10 cellular contexts compared by ENCODE assay signal in the genomic region with DNA sequence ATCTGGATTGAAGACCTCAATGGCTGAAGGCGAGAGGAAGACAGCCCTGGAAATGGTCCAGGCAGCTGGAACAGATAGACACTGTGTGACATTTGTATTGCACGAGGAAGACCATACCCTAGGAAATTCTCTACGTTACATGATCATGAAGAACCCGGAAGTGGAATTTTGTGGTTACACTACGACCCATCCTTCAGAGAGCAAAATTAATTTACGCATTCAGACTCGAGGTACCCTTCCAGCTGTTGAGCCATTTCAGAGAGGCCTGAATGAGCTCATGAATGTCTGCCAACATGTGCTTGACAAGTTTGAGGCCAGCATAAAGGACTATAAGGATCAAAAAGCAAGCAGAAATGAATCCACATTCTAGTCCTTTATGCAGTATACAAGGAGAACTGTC. TPM values are rescaled to one million over a fixed set of nuclear protein-coding genes. Genes with fewer than 3 reads are reported as not detected.
A peak's percentile ranks its signal among the peaks of the same experiment; 100 is the strongest.
DNase-seq lines count a peak whose midpoint lies in the region; ATAC-seq and FAIRE-seq lines count a peak whose summit lies in the region.
"Had no signal": no experiment of that assay in that cellular context is flagged by ENCODE, and none has a peak within 500 bp of the region (broad histone marks: within the 10 kb centered on the region; RNA-seq: fewer than 3 reads in every experiment).

No MANE protein-coding gene starts in this region.

- H3K36me3 Mint-ChIP-seq in CD4-positive, CD25-positive, alpha-beta regulatory T cell = peaks cover 31% of the 10 kb centered on the region
- peaks cover 49% of the 10 kb centered on the region for H3K36me3 Mint-ChIP-seq in activated naive CD8-positive, alpha-beta T cell treated with anti-CD3 and anti-CD28 coated beads, Interleukin-2, amount 50 U/mL, for 24 hours (ENCODE audit: low read depth)

- H3K27ac Mint-ChIP-seq in CD4-positive, CD25-positive, alpha-beta regulatory T cell = peak overlapping the region in 1 of 3 donors; percentile 67
- H3K27ac Mint-ChIP-seq in activated naive CD8-positive, alpha-beta T cell treated with anti-CD3 and anti-CD28 coated beads, Interleukin-2, amount 50 U/mL, for 24 hours = peak overlapping the region; percentile 95

- H4K8ac ChIP-seq in mesenchymal stem cell (ENCODE audit: low read length) = no peak overlapping the region

- peak overlapping the region; percentile 89 to 97 (median 95) for H3K4me3 Mint-ChIP-seq in CD4-positive, CD25-positive, alpha-beta regulatory T cell
- H3K4me3 Mint-ChIP-seq in activated naive CD8-positive, alpha-beta T cell treated with anti-CD3 and anti-CD28 coated beads, Interleukin-2, amount 50 U/mL, for 24 hours = peak overlapping the region; percentile 98

- H3K9ac ChIP-seq in HUES6 (ENCODE audit: low read length) = no peak overlapping the region
- H3K9ac ChIP-seq in mesenchymal stem cell (ENCODE audit: low read length) = peak overlapping the region; percentile 92

- H3K36me3 ChIP-seq in CD4-positive, CD25-positive, alpha-beta regulatory T cell (ENCODE audit: control insufficient read depth, insufficient read depth, low read length) = peaks cover 21% of the 10 kb centered on the region
- peaks cover 28% of the 10 kb centered on the region for H3K36me3 ChIP-seq in HUES6 (ENCODE audit: control insufficient read depth, insufficient read depth, low read length)
- peaks cover 0 to 41% of the 10 kb centered on the region in 2 experiments for H3K36me3 ChIP-seq in mesenchymal stem cell (ENCODE audit: control insufficient read depth in 1 of 2, insufficient read depth in 2 of 2, low read depth in 1 of 2, low read length in 2 of 2)

- no peak overlapping the region for H4K91ac ChIP-seq in mesenchymal stem cell (ENCODE audit: low read length)

- peak overlapping the region; percentile 85 for H3K4me3 ChIP-seq in CD4-positive, CD25-positive, alpha-beta regulatory T cell (ENCODE audit: low read depth, low read length)
- H3K4me3 ChIP-seq in HUES6 (ENCODE audit: low read depth, low read length) (peak overlapping the region; percentile 87), mesenchymal stem cell (ENCODE audit: insufficient read depth in 1 of 2, low read depth in 1 of 2, low read length in 2 of 2) (peak overlapping the region in 1 of 2 experiments; percentile 98)

- no peak overlapping the region for H2BK5ac ChIP-seq in mesenchymal stem cell (ENCODE audit: low read depth, low read length, poor library complexity, severe bottlenecking)

- peaks cover 45 to 76% (median 67%) of the 10 kb centered on the region in 4 donors for H3K4me1 Mint-ChIP-seq in CD4-positive, CD25-positive, alpha-beta regulatory T cell
- H3K4me1 Mint-ChIP-seq in activated naive CD8-positive, alpha-beta T cell treated with anti-CD3 and anti-CD28 coated beads, Interleukin-2, amount 50 U/mL, for 24 hours = peaks cover 72% of the 10 kb centered on the region

- 95% methylated on average over 7 of the region's 7 CpGs for WGBS in mesenchymal stem cell

- ATAC-seq in CD4-positive, CD25-positive, alpha-beta regulatory T cell (ENCODE audit: low read depth in 2 of 2) = no peak
- ATAC-seq in activated naive CD8-positive, alpha-beta T cell treated with anti-CD3 and anti-CD28 coated beads, Interleukin-2, amount 50 U/mL, for 24 hours = no peak
- no peak for ATAC-seq in HG03521 (IDR thresholded peaks at IDR 0.05; ENCODE audit: unreplicated experiment)

- H3K23ac ChIP-seq in mesenchymal stem cell (ENCODE audit: low read length in 2 of 2) = no peak overlapping the region

- no peaks in the 10 kb centered on the region for H3K27me3 ChIP-seq in CD4-positive, CD25-positive, alpha-beta regulatory T cell (ENCODE audit: control insufficient read depth, insufficient read depth, low read length)
- no peaks in the 10 kb centered on the region for H3K27me3 ChIP-seq in HUES6 (ENCODE audit: control insufficient read depth, insufficient read depth, low read length)
- no peaks in the 10 kb centered on the region for H3K27me3 ChIP-seq in mesenchymal stem cell (ENCODE audit: control insufficient read depth in 1 of 2, insufficient read depth in 1 of 2, low read length in 2 of 2)

- no peak overlapping the region for H3K18ac ChIP-seq in mesenchymal stem cell (ENCODE audit: low read depth in 1 of 2, low read length in 2 of 2)

- no peak overlapping the region for H2AFZ ChIP-seq in mesenchymal stem cell (ENCODE audit: low read depth, low read length)

- H3K4ac ChIP-seq in mesenchymal stem cell (ENCODE audit: low read depth in 1 of 2, low read length in 2 of 2) = no peak overlapping the region

- peak overlapping the region; percentile 36 for H2AK5ac ChIP-seq in mesenchymal stem cell (ENCODE audit: low read length, severe bottlenecking)

- H2BK12ac ChIP-seq in mesenchymal stem cell (ENCODE audit: low read length in 2 of 2) = no peak overlapping the region

- H2BK15ac ChIP-seq in mesenchymal stem cell (ENCODE audit: low read depth, poor library complexity, severe bottlenecking) = no peak overlapping the region

- peaks cover 25% of the 10 kb centered on the region for H3K79me1 ChIP-seq in mesenchymal stem cell (replicated peaks; ENCODE audit: low read length, poor library complexity, severe bottlenecking)

- DNase-seq in CD4-positive, CD25-positive, alpha-beta regulatory T cell = no peak
- DNase-seq in activated naive CD8-positive, alpha-beta T cell treated with anti-CD3 and anti-CD28 coated beads, Interleukin-2, amount 50 U/mL, for 24 hours = no peak
- DNase-seq in mesenchymal stem cell (no peak), urothelium cell line (ENCODE audit: low spot score) (no peak), NCI-H2227 treated with DMSO at 0.1 percent for 48 hours (lab: John Stamatoyannopoulos, UW) (no peak), SK-N-DZ (ENCODE audit: low spot score) (no peak)
- DNase-seq: NCI-H1417 treated with DMSO at 0.1 percent for 48 hours had no signal

- no peak overlapping the region for H3K4me2 ChIP-seq in mesenchymal stem cell (ENCODE audit: low read length, poor library complexity, severe bottlenecking)

- FAIRE-seq in urothelium cell line (lab: Jason Lieb, UNC) = no peak
- FAIRE-seq: TTC549 had no signal

- no peaks in the 10 kb centered on the region for H3K27me3 Mint-ChIP-seq in CD4-positive, CD25-positive, alpha-beta regulatory T cell
- no peaks in the 10 kb centered on the region for H3K27me3 Mint-ChIP-seq in activated naive CD8-positive, alpha-beta T cell treated with anti-CD3 and anti-CD28 coated beads, Interleukin-2, amount 50 U/mL, for 24 hours

- H3K9me3 Mint-ChIP-seq in CD4-positive, CD25-positive, alpha-beta regulatory T cell = no peaks in the 10 kb centered on the region
- H3K9me3 Mint-ChIP-seq in activated naive CD8-positive, alpha-beta T cell treated with anti-CD3 and anti-CD28 coated beads, Interleukin-2, amount 50 U/mL, for 24 hours = no peaks in the 10 kb centered on the region

- H2BK120ac ChIP-seq in mesenchymal stem cell (ENCODE audit: low read depth, low read length) = no peak overlapping the region

- peaks cover 55% of the 10 kb centered on the region for H3K4me1 ChIP-seq in CD4-positive, CD25-positive, alpha-beta regulatory T cell (ENCODE audit: control insufficient read depth, insufficient read depth, low read length, poor library complexity, severe bottlenecking)
- H3K4me1 ChIP-seq in HUES6 (ENCODE audit: control insufficient read depth, insufficient read depth, low read length) (peaks cover 25% of the 10 kb centered on the region), mesenchymal stem cell (ENCODE audit: control insufficient read depth, insufficient read depth, low read depth, low read length) (peaks cover 4% of the 10 kb centered on the region)

- no peak overlapping the region for H3K14ac ChIP-seq in mesenchymal stem cell (ENCODE audit: low read length in 2 of 2)

- H3K9me3 ChIP-seq in CD4-positive, CD25-positive, alpha-beta regulatory T cell (ENCODE audit: control insufficient read depth in 2 of 2, low read length in 2 of 2) = no peaks in the 10 kb centered on the region
- H3K9me3 ChIP-seq in HUES6 (ENCODE audit: control insufficient read depth, insufficient read depth, low read depth, low read length) (no peaks in the 10 kb centered on the region), mesenchymal stem cell (ENCODE audit: control insufficient read depth, low read length) (no peaks in the 10 kb centered on the region)

- peak overlapping the region; percentile 97 for H3K27ac ChIP-seq in CD4-positive, CD25-positive, alpha-beta regulatory T cell (ENCODE audit: insufficient read depth, low read length, poor library complexity, severe bottlenecking)
- no peak overlapping the region for H3K27ac ChIP-seq in HUES6 (ENCODE audit: low read depth, low read length)
- no peak overlapping the region for H3K27ac ChIP-seq in mesenchymal stem cell (ENCODE audit: low read length, poor library complexity, severe bottlenecking)

RNA-seq across cellular contexts. Expression of a gene that starts 1.2 kb away (rescaled TPM):
- 150 TPM for total RNA-seq in CD4-positive, CD25-positive, alpha-beta regulatory T cell
- 100 to 1,000 TPM; 184 to 239 (median 211) TPM for polyA plus RNA-seq in CD4-positive, CD25-positive, alpha-beta regulatory T cell
- 215 TPM for polyA plus RNA-seq in mesenchymal stem cell (2013, experiment 1 of 2)
- 218 TPM for polyA plus RNA-seq in mesenchymal stem cell (2013, experiment 2 of 2)
- polyA plus RNA-seq in SK-N-DZ (2014; cell fraction: cytosol; rRNA removed) = 214 and 220 TPM in 2 replicates
- 221 TPM in 2 replicates for polyA plus RNA-seq in SK-N-DZ (2014; cell fraction: nucleus; rRNA removed)

RNA-seq across cellular contexts. Expression of a gene that starts 2.6 kb away (rescaled TPM):
- 6.5 TPM for total RNA-seq in CD4-positive, CD25-positive, alpha-beta regulatory T cell
- 1 to 10 TPM; 3.7 to 5.0 (median 4.8) TPM for polyA plus RNA-seq in CD4-positive, CD25-positive, alpha-beta regulatory T cell
- polyA plus RNA-seq in mesenchymal stem cell (2013, experiment 1 of 2) = 5.6 TPM
- polyA plus RNA-seq in mesenchymal stem cell (2013, experiment 2 of 2) = 5.7 TPM
- 5.9 and 6.0 TPM in 2 replicates for polyA plus RNA-seq in SK-N-DZ (2014; cell fraction: cytosol; rRNA removed)
- polyA plus RNA-seq in SK-N-DZ (2014; cell fraction: nucleus; rRNA removed) = 2.1 and 2.7 TPM in 2 replicates
